9 cellular contexts compared by ENCODE assay signal in genomic region chr1:181676269-181676668, GRCh38.
DNase-seq lines count a peak whose midpoint lies in the region; ATAC-seq and TF ChIP-seq lines count a peak whose summit lies in the region.
"Had no signal": no experiment of that assay in that cellular context is flagged by ENCODE, and none has a peak within 500 bp of the region (broad histone marks: within the 10 kb centered on the region; RNA-seq: fewer than 3 reads in every experiment).

No MANE protein-coding gene starts in this region.

- no peaks in the 10 kb centered on the region for H3K9me3 Mint-ChIP-seq in effector memory CD8-positive, alpha-beta T cell

- H3K27ac ChIP-seq in upper lobe of right lung: no peak overlapping the region

- no peaks in the 10 kb centered on the region for H3K4me1 Mint-ChIP-seq in effector memory CD8-positive, alpha-beta T cell (ENCODE audit: low read depth in 2 of 2)

- H3K9me3 ChIP-seq in upper lobe of right lung: no peaks in the 10 kb centered on the region

- H3K4me3 ChIP-seq in upper lobe of right lung: no peak overlapping the region

- intact Hi-C loops in left ventricle myocardium superior (cut with micrococcal nuclease) (loop anchor here (5.0 kb wide), 1 partner anchor 199 kb away; no protein-coding TSS in a partner anchor), cardiac septum (cut with DNase I) (loop anchor here (2.0 kb wide), 1 partner anchor 193 kb away; the partner anchor contains the start of gene CACNA1E), head of caudate nucleus (cut with DNase I) (loop anchor here (5.0 kb wide), 1 partner anchor 199 kb away; no protein-coding TSS in a partner anchor), upper lobe of right lung (cut with DNase I) (no loop called here)

- ATAC-seq in left ventricle myocardium superior (peak; percentile 43), HG03460 (IDR thresholded peaks at IDR 0.05; ENCODE audit: unreplicated experiment) (peak; percentile 74), upper lobe of right lung (peak; percentile 57), HG02623 (IDR thresholded peaks at IDR 0.05; ENCODE audit: unreplicated experiment) (no peak)
- ATAC-seq in effector memory CD8-positive, alpha-beta T cell (replicated peaks): no peak

- H3K27me3 Mint-ChIP-seq in effector memory CD8-positive, alpha-beta T cell: peaks cover 42 to 60% of the 10 kb centered on the region in 2 donors

- H3K4me3 Mint-ChIP-seq in effector memory CD8-positive, alpha-beta T cell: no peak overlapping the region

- DNase-seq in left ventricle myocardium superior (no peak), cardiac septum (ENCODE audit: low spot score) (no peak), OCI-M1 (lab: John Stamatoyannopoulos, UW) (peak; percentile 38), head of caudate nucleus (peak; percentile 19 to 85 (median 64)), upper lobe of right lung (no peak)
- no peak for DNase-seq in effector memory CD8-positive, alpha-beta T cell

- H3K4me1 ChIP-seq in upper lobe of right lung: no peaks in the 10 kb centered on the region

- H3K36me3 Mint-ChIP-seq in effector memory CD8-positive, alpha-beta T cell (ENCODE audit: insufficient read depth): peaks cover 3% of the 10 kb centered on the region
- H3K36me3 Mint-ChIP-seq: activated naive CD4-positive, alpha-beta T cell treated with anti-CD3 and anti-CD28 coated beads, Interleukin-2, amount 50 U/mL, for 72 hours had no signal

- no peaks in the 10 kb centered on the region for H3K27me3 ChIP-seq in upper lobe of right lung

- no peak overlapping the region for H3K27ac Mint-ChIP-seq in effector memory CD8-positive, alpha-beta T cell
- H3K27ac Mint-ChIP-seq: activated naive CD4-positive, alpha-beta T cell treated with anti-CD3 and anti-CD28 coated beads, Interleukin-2, amount 50 U/mL, for 72 hours had no signal

- no peaks in the 10 kb centered on the region for H3K36me3 ChIP-seq in upper lobe of right lung

- TF ChIP-seq CTCF in upper lobe of right lung (IDR thresholded peaks at IDR 0.05): peak; percentile 39

Comparison
In these comparisons a context has a peak if more than half of its experiments do, and no peak if none do; other contexts are left out.
1. ATAC-seq: peak in left ventricle myocardium superior (single experiment), HG03460 (single experiment) and upper lobe of right lung (single experiment); none in HG02623 (single experiment) and effector memory CD8-positive, alpha-beta T cell (single experiment).
2. DNase-seq: peak in OCI-M1 (single experiment) and head of caudate nucleus (42 of 42); none in left ventricle myocardium superior (single experiment), cardiac septum (single experiment), upper lobe of right lung (single experiment) and effector memory CD8-positive, alpha-beta T cell (0 of 3).